9 cellular contexts compared by ENCODE assay signal in the genomic region with DNA sequence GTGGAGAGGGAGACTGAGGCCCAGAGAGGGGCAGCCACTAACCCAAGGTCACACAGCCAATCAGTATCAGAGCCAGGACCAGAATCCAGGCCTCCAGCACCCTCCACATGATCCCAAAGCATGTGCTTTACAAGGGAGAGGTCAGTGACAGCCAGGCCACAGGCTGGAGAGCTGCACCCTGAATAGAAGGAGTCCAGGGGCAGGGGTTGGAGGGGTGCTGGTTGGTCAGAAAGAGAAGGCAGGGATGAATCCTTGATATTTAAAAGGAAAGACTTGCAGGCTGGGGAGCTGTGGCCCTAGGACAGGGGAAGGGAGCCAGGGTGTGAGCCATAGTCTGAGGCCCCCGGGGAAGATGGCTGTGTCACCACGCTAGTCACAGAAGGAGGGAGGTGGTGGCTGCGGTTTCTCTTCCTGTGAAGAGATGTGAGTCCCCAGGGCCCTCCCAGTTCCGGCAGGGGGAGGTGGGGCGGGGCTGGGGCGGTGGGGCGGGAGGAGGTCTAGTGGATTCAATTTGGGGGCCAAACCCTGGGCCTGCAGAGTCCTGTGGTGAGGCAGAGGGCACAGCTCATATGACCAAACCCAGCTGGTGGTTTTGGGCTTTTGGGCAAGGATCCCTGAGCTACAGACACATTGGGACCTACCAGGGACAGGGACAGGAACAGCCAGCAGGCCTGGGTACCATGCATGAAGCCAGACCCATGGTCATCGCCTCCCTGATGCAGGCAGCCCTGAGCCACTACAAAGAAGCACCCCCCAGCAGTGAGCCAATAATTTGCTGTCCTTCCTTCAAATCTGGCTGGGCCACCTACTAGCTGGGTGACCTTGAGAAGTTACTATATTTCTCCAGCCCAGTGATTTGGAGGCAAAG. TPM values are rescaled to one million over a fixed set of nuclear protein-coding genes. Genes with fewer than 3 reads are reported as not detected.
DNase-seq lines count a peak whose midpoint lies in the region; ATAC-seq, FAIRE-seq and TF ChIP-seq lines count a peak whose summit lies in the region.
"Had no signal": no experiment of that assay in that cellular context is flagged by ENCODE, and none has a peak within 500 bp of the region (broad histone marks: within the 10 kb centered on the region; RNA-seq: fewer than 3 reads in every experiment).

No MANE protein-coding gene starts in this region.

- POLR2A ChIA-PET in A549 (lab: Yijun Ruan, JAX): no interaction called here

- no peak for FAIRE-seq in A549 (lab: Jason Lieb, UNC)

- CTCF ChIA-PET in A549 (lab: Yijun Ruan, JAX): interaction anchor here (0.5 to 4.6 kb wide), 3 partner anchors 23 to 1208 kb away, joined by 3 to 30 read pairs (median 3); no protein-coding TSS in a partner anchor

- H3K4me2 ChIP-seq in A549: peak overlapping the region; percentile 46; the same call in 1 of the 3 replicates

- no peak for TF ChIP-seq RAD21 in A549 (conservative IDR thresholded peaks at IDR 0.05 in 1 of 2, IDR thresholded peaks at IDR 0.05 in 1 of 2)

- no peak overlapping the region for H3K4me3 ChIP-seq in A549
- no peak overlapping the region for H3K4me3 ChIP-seq in fibroblast of the aortic adventitia (ENCODE audit: low read depth, low read length)

- DNase-seq in A549 (ENCODE audit: low read depth in 1 of 2, low spot score in 1 of 2): no peak
- peak; percentile 46 for DNase-seq in NK-92 (lab: John Stamatoyannopoulos, UW; ENCODE audit: unreplicated experiment)
- peak; percentile 77 to 91 for DNase-seq in activated CD8-positive, alpha-beta memory T cell treated with anti-CD3 and anti-CD28 coated beads for 4 hours (ENCODE audit: low read depth in 2 of 2)
- DNase-seq in fibroblast of the aortic adventitia (ENCODE audit: low read depth): peak; percentile 19
- DNase-seq in stimulated activated CD4-positive, alpha-beta T cell treated with anti-CD3 and anti-CD28 coated beads, Interleukin-4, amount 100 ng/mL, for 1 hour: peak; percentile 88
- DNase-seq in NCI-H1694 (lab: John Stamatoyannopoulos, UW): no peak
- DNase-seq in DMS153 (lab: John Stamatoyannopoulos, UW): no peak

- TF ChIP-seq CTCF in A549 (IDR thresholded peaks at IDR 0.05): no peak
- no peak for TF ChIP-seq CTCF in fibroblast of the aortic adventitia (IDR thresholded peaks at IDR 0.05; ENCODE audit: insufficient read depth, low read length)

- TF ChIP-seq EP300 in A549 (IDR thresholded peaks at IDR 0.05): no peak

- peak in 1 of 2 experiments; percentile 6; a peak in 1 of 6 replicates for ATAC-seq in A549
- ATAC-seq in GM21528 (IDR thresholded peaks at IDR 0.05; ENCODE audit: low FRiP score, unreplicated experiment): peak; percentile 54

- H3K4me1 ChIP-seq in A549: peaks cover 26% of the 10 kb centered on the region

- TF ChIP-seq POLR2A in A549 (IDR thresholded peaks at IDR 0.05; ENCODE audit: low read length): no peak

- WGBS in A549 (ENCODE audit: missing lambda C conversion rate): 45% methylated on average over 3 of the region's 8 CpGs

- H3K27ac ChIP-seq in A549: peak overlapping the region in 1 of 2 experiments; percentile 81; a peak in 3 of 6 replicates
- H3K27ac ChIP-seq: C4-2B had no signal

- H3K9me3 ChIP-seq in A549: no peaks in the 10 kb centered on the region

TF ChIP-seq in A549, 52 proteins besides CTCF, POLR2A, EP300 and RAD21:
- peak; percentile 85 for TF ChIP-seq ZFP36 (IDR thresholded peaks at IDR 0.05; ENCODE audit: borderline replicate concordance, partially characterized antibody)
- no peak for TF ChIP-seq FOSB (CRISPR knock-in tag; IDR thresholded peaks at IDR 0.05)
- TF ChIP-seq CEBPB (IDR thresholded peaks at IDR 0.05): no peak
- TF ChIP-seq CHD4 (IDR thresholded peaks at IDR 0.05; ENCODE audit: borderline replicate concordance): no peak

RNA-seq across cellular contexts. Expression of gene RAC2, which starts 14.0 kb away (rescaled TPM):
- polyA plus RNA-seq in A549 (2011; rRNA removed) (0.12 TPM in 1 of 2 replicates, not detected in the other), A549 (2017; fragmentation: RNase III; extraction: RNeasy Plus Mini Kit Qiagen cat#74134 plus additional on column Dnase treatment) (0.05 to 0.07 TPM (median 0.05 TPM) in 3 replicates)
- polyA plus RNA-seq in A549 (2012; cell fraction: cytosol; rRNA removed): 0.12 and 0.16 TPM in 2 replicates
- 0.17 and 0.22 TPM in 2 replicates for polyA plus RNA-seq in A549 (2012; cell fraction: nucleus; rRNA removed)
- not detected in 2 replicates for polyA minus RNA-seq in A549 (2011; rRNA and poly(A)+ RNA removed)
- total RNA-seq in fibroblast of the aortic adventitia (ENCODE audit: low replicate concordance): 5.6 and 14.4 TPM in 2 replicates

RNA-seq across cellular contexts. Expression of gene SSTR3, which starts 17.8 kb away (rescaled TPM):
- polyA plus RNA-seq in A549 (2011; rRNA removed) (not detected in 2 replicates), A549 (2017; fragmentation: RNase III; extraction: RNeasy Plus Mini Kit Qiagen cat#74134 plus additional on column Dnase treatment) (not detected in 3 replicates)
- not detected in 2 replicates for polyA plus RNA-seq in A549 (2012; cell fraction: cytosol; rRNA removed)
- polyA plus RNA-seq in A549 (2012; cell fraction: nucleus; rRNA removed): 0.07 TPM in 1 of 2 replicates, not detected in the other
- polyA minus RNA-seq in A549 (2011; rRNA and poly(A)+ RNA removed): not detected in 2 replicates
- total RNA-seq in fibroblast of the aortic adventitia (ENCODE audit: low replicate concordance): 0.41 TPM in 1 of 2 replicates, not detected in the other

RNA-seq across cellular contexts. Expression of gene C1QTNF6, which starts 42.0 kb away (rescaled TPM):
- 18.6 and 24.7 TPM in 2 replicates for polyA plus RNA-seq in A549 (2011; rRNA removed)
- 14.8 and 26.9 TPM in 2 replicates for polyA plus RNA-seq in A549 (2012; cell fraction: cytosol; rRNA removed)
- 33.8 and 39.1 TPM in 2 replicates for polyA plus RNA-seq in A549 (2012; cell fraction: nucleus; rRNA removed)
- polyA plus RNA-seq in A549 (2017; fragmentation: RNase III; extraction: RNeasy Plus Mini Kit Qiagen cat#74134 plus additional on column Dnase treatment): 17.6 to 26.7 TPM (median 24.5 TPM) in 3 replicates
- polyA minus RNA-seq in A549 (2011; rRNA and poly(A)+ RNA removed): 11.1 and 12.9 TPM in 2 replicates
- 4.2 and 4.6 TPM in 2 replicates for total RNA-seq in fibroblast of the aortic adventitia (ENCODE audit: low replicate concordance)

RNA-seq across cellular contexts. Expression of gene CYTH4, which starts 52.3 kb away (rescaled TPM):
- polyA plus RNA-seq in A549 (2011; rRNA removed): 0.03 and 0.05 TPM in 2 replicates
- polyA plus RNA-seq in A549 (2012; cell fraction: cytosol; rRNA removed): 0.09 and 0.16 TPM in 2 replicates
- polyA plus RNA-seq in A549 (2012; cell fraction: nucleus; rRNA removed): 0.24 and 0.32 TPM in 2 replicates
- 0.10 to 0.24 TPM (median 0.15 TPM) in 3 replicates for polyA plus RNA-seq in A549 (2017; fragmentation: RNase III; extraction: RNeasy Plus Mini Kit Qiagen cat#74134 plus additional on column Dnase treatment)
- 0.04 TPM in 1 of 2 replicates, not detected in the other for polyA minus RNA-seq in A549 (2011; rRNA and poly(A)+ RNA removed)
- 0.25 and 0.72 TPM in 2 replicates for total RNA-seq in fibroblast of the aortic adventitia (ENCODE audit: low replicate concordance)

Comparison
In these comparisons a context has a peak if more than half of its experiments do, and no peak if none do; other contexts are left out.
1. DNase-seq: peak in NK-92 (single experiment), activated CD8-positive, alpha-beta memory T cell treated with anti-CD3 and anti-CD28 coated beads for 4 hours (2 of 2), fibroblast of the aortic adventitia (single experiment) and stimulated activated CD4-positive, alpha-beta T cell treated with anti-CD3 and anti-CD28 coated beads, Interleukin-4, amount 100 ng/mL, for 1 hour (single experiment); none in A549 (0 of 2), NCI-H1694 (single experiment) and DMS153 (single experiment).